21 cellular contexts compared by ENCODE assay signal in the genomic region with DNA sequence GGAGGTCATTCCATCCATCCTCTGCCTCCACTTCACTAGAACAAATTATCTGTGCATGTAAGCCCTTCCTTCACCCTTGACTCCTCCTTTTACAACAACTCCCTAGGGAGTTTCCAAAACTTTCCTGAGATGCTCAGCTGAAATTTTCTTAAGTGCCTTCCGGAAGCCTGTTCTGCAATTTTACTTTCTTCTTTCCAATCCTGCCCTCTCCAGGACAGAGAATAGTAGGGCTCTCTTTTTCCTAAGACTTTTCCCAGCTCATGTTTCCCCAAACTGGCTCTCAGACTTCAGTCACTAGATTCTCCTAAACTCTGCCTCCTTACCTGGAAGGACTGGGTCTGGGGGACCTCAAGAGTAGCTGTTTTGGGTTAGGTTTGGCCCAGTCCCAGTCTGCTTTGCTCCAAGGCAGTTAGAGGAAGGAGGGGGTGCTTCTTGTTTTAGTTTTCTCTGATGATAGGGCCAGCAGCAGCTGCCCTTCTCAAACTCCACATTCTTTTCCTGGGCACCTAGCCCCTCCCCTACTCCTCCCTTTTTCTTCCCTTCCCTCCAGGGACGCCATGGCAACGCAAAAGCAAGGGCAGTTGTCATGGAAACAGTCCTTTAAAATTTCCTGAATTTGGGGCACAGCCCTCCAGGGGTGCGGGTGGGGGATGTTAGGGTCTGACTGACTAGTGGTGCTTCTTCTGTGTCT. TPM values are rescaled to one million over a fixed set of nuclear protein-coding genes. Genes with fewer than 3 reads are reported as not detected.
DNase-seq lines count a peak whose midpoint lies in the region; ATAC-seq and TF ChIP-seq lines count a peak whose summit lies in the region.
"Had no signal": no experiment of that assay in that cellular context is flagged by ENCODE, and none has a peak within 500 bp of the region (broad histone marks: within the 10 kb centered on the region; RNA-seq: fewer than 3 reads in every experiment).

No MANE protein-coding gene starts in this region.

- H2AK5ac ChIP-seq in mesendoderm (ENCODE audit: low read length), result no peak overlapping the region

- H3K36me3 ChIP-seq in BLaER1 (peaks cover 80% of the 10 kb centered on the region), HEK293 (ENCODE audit: control insufficient read depth in 2 of 2, insufficient read depth in 1 of 2, low read length in 2 of 2) (no peaks in the 10 kb centered on the region), ectodermal cell (ENCODE audit: control insufficient read depth, insufficient read depth, low read length) (no peaks in the 10 kb centered on the region), mesendoderm (ENCODE audit: control insufficient read depth, insufficient read depth, low read length) (no peaks in the 10 kb centered on the region)

- no peaks in the 10 kb centered on the region for H3K9me3 ChIP-seq in BLaER1
- no peaks in the 10 kb centered on the region for H3K9me3 ChIP-seq in HEK293 (ENCODE audit: control insufficient read depth, insufficient read depth, low read depth, low read length)
- H3K9me3 ChIP-seq in ectodermal cell (ENCODE audit: control insufficient read depth, low read length), result no peaks in the 10 kb centered on the region
- H3K9me3 ChIP-seq: psoas muscle had no signal

- no peak overlapping the region for H2BK5ac ChIP-seq in mesendoderm (ENCODE audit: low read length)

- H3K18ac ChIP-seq in mesendoderm (ENCODE audit: low read length), result no peak overlapping the region

- 34 to 43% methylated on average over 4 of the region's 4 CpGs for WGBS in ectodermal cell, 2 experiments
- WGBS in mesendoderm (ENCODE audit: extremely low coverage, insufficient coverage, low lambda C conversion rate), result no CpG with 5 or more reads among the region's 4 CpGs

- no peak overlapping the region for H3K4ac ChIP-seq in mesendoderm (ENCODE audit: low read depth, low read length)

- H2BK15ac ChIP-seq in mesendoderm (replicated peaks; ENCODE audit: low read depth), result no peak overlapping the region

- POLR2A ChIA-PET in HEK293 (lab: Yijun Ruan, JAX), result no interaction called here

- TF ChIP-seq CTCF in HEK293 (tag by site-specific recombination; IDR thresholded peaks at IDR 0.05), result peak; percentile 35; the same call in 1 of the 2 replicates

- H3K4me3 ChIP-seq in BLaER1 (no peak overlapping the region), HEK293 (ENCODE audit: low read depth, low read length) (no peak overlapping the region), ectodermal cell (ENCODE audit: insufficient read depth, low read depth, low read length) (no peak overlapping the region), mesendoderm (ENCODE audit: low read length) (no peak overlapping the region)
- H3K4me3 ChIP-seq: psoas muscle, smooth muscle cell had no signal

- H3K9ac ChIP-seq in BLaER1 (0 out of 2 replicates have a peak overlapping the region, but pooled peaks have one; percentile 19), mesendoderm (ENCODE audit: low read length) (no peak overlapping the region)

- no peak overlapping the region for H2BK120ac ChIP-seq in mesendoderm (ENCODE audit: low read depth, low read length)

- DNase-seq in mesendoderm, result peak; percentile 71
- no peak for DNase-seq in putamen (ENCODE audit: low spot score)
- DNase-seq in stimulated activated CD4-positive, alpha-beta T cell treated with anti-CD3 and anti-CD28 coated beads, Interleukin-2, amount 100 ng/mL, for 24 hours, result no peak
- DNase-seq: activated CD4-positive, alpha-beta T cell treated with anti-CD3 and anti-CD28 coated beads for 4 hours; activated effector memory CD4-positive, alpha-beta T cell treated with anti-CD3 and anti-CD28 coated beads, Interleukin-2, amount 50 U/mL, for 16 hours; DND-41; HCEC 1CT; left cardiac atrium; natural killer cell; NCI-H524 treated with DMSO at 0.1 percent for 48 hours; psoas muscle; stimulated activated CD4-positive, alpha-beta T cell treated with anti-CD3 and anti-CD28 coated beads, Interleukin-4, amount 100 ng/mL, for 1 hour; stimulated activated naive CD8-positive, alpha-beta T cell treated with anti-CD3 and anti-CD28 coated beads, Interleukin-15, amount 100 ng/mL, for 72 hours had no signal

- no peak overlapping the region for H4K5ac ChIP-seq in mesendoderm (ENCODE audit: low read length)

- no peaks in the 10 kb centered on the region for H3K79me1 ChIP-seq in mesendoderm (ENCODE audit: low read length)

- no peak overlapping the region for H3K56ac ChIP-seq in mesendoderm (ENCODE audit: low read length)

- H3K27ac ChIP-seq in BLaER1 (no peak overlapping the region), HEK293 (ENCODE audit: extremely low read depth, low read depth, low read length) (no peak overlapping the region), ectodermal cell (ENCODE audit: insufficient read depth, low read depth, low read length, poor library complexity, severe bottlenecking) (peak overlapping the region; percentile 78), mesendoderm (ENCODE audit: low read depth, low read length) (no peak overlapping the region)
- H3K27ac ChIP-seq: psoas muscle, RWPE1 had no signal

- CTCF ChIA-PET in HEK293 (lab: Yijun Ruan, JAX), result interaction anchor here (0.7 to 4.2 kb wide), 8 partner anchors 9 to 192 kb away, joined by 3 to 32 read pairs (median 5); partner anchors contain the start of gene PDE1B

- no peak overlapping the region for H3K23ac ChIP-seq in mesendoderm (ENCODE audit: low read length)

- H3K27me3 ChIP-seq in BLaER1, result no peaks in the 10 kb centered on the region
- no peaks in the 10 kb centered on the region for H3K27me3 ChIP-seq in ectodermal cell (ENCODE audit: control insufficient read depth, insufficient read depth, low read length, poor library complexity, severe bottlenecking)
- H3K27me3 ChIP-seq in mesendoderm (ENCODE audit: insufficient read depth, low read length, poor library complexity), result no peaks in the 10 kb centered on the region

- H3K4me1 ChIP-seq in BLaER1 (peaks cover 20% of the 10 kb centered on the region), HEK293 (ENCODE audit: control insufficient read depth, insufficient read depth, low read length) (no peaks in the 10 kb centered on the region), ectodermal cell (ENCODE audit: control insufficient read depth, insufficient read depth, low read length) (peaks cover 24% of the 10 kb centered on the region), mesendoderm (ENCODE audit: control insufficient read depth, low read depth, low read length) (peaks cover 2% of the 10 kb centered on the region)
- H3K4me1 ChIP-seq: psoas muscle had no signal

- ATAC-seq in HG02981 (IDR thresholded peaks at IDR 0.05; ENCODE audit: unreplicated experiment), result no peak
- no peak for ATAC-seq in GM18870 (IDR thresholded peaks at IDR 0.05; ENCODE audit: unreplicated experiment)
- ATAC-seq: esophagus mucosa; left cardiac atrium; natural killer cell; psoas muscle; stimulated activated naive CD8-positive, alpha-beta T cell treated with anti-CD3 and anti-CD28 coated beads, Interleukin-15, amount 100 ng/mL, for 72 hours had no signal

- no peaks in the 10 kb centered on the region for H3K79me2 ChIP-seq in mesendoderm (ENCODE audit: control insufficient read depth, insufficient read depth, low read length)

- H4K8ac ChIP-seq in mesendoderm (ENCODE audit: low read depth, low read length), result no peak overlapping the region

- no peaks in the 10 kb centered on the region for H4K20me1 ChIP-seq in BLaER1

- H3K4me2 ChIP-seq in BLaER1 (peak overlapping the region; percentile 52), mesendoderm (ENCODE audit: low read length) (no peak overlapping the region)
- H3K4me2 ChIP-seq: smooth muscle cell had no signal

TF ChIP-seq in HEK293, 187 proteins besides CTCF, POLR2A, EP300 and RAD21:
- TF ChIP-seq ZNF623 (tag by site-specific recombination; IDR thresholded peaks at IDR 0.05), result no peak
- peak; percentile 61; the same call in 1 of the 2 replicates for TF ChIP-seq MYNN (tag by site-specific recombination; IDR thresholded peaks at IDR 0.05; ENCODE audit: borderline replicate concordance)
TF ChIP-seq in HEK293: peak in this region for 1.

RNA-seq across cellular contexts. Expression of gene PPP1R1A, which starts 17.1 kb away (rescaled TPM):
- polyA plus RNA-seq in ectodermal cell (2013, experiment 1 of 4), result 18.0 TPM
- polyA plus RNA-seq in ectodermal cell (2013, experiment 2 of 4), result 17.8 TPM
- polyA plus RNA-seq in ectodermal cell (2013, experiment 3 of 4), result 21.5 TPM
- 27.5 TPM for polyA plus RNA-seq in ectodermal cell (2013, experiment 4 of 4)
- 22.2 TPM for polyA plus RNA-seq in mesendoderm (2013, experiment 1 of 2)
- 22.7 TPM for polyA plus RNA-seq in mesendoderm (2013, experiment 2 of 2)

RNA-seq across cellular contexts. Expression of gene PDE1B, which starts 21.9 kb away (rescaled TPM):
- 22.0 TPM for polyA plus RNA-seq in ectodermal cell (2013, experiment 1 of 4)
- polyA plus RNA-seq in ectodermal cell (2013, experiment 2 of 4), result 17.0 TPM
- 13.8 TPM for polyA plus RNA-seq in ectodermal cell (2013, experiment 3 of 4)
- polyA plus RNA-seq in ectodermal cell (2013, experiment 4 of 4), result 15.4 TPM
- 3.9 TPM for polyA plus RNA-seq in mesendoderm (2013, experiment 1 of 2)
- 4.4 TPM for polyA plus RNA-seq in mesendoderm (2013, experiment 2 of 2)
- polyA plus RNA-seq: smooth muscle cell had no signal
